ENCODE assay signal across 10 cellular contexts in genomic region chr5:132019857-132020555, GRCh38. TPM values are rescaled to one million over a fixed set of nuclear protein-coding genes. Genes with fewer than 3 reads are reported as not detected.
DNase-seq lines count a peak whose midpoint lies in the region; ATAC-seq and FAIRE-seq lines count a peak whose summit lies in the region.
"Had no signal": no experiment of that assay in that cellular context is flagged by ENCODE, and none has a peak within 500 bp of the region (broad histone marks: within the 10 kb centered on the region; RNA-seq: fewer than 3 reads in every experiment).

No MANE protein-coding gene starts in this region.

- H3K4me3 Mint-ChIP-seq in activated T-cell treated with anti-CD3 and anti-CD28 coated beads, Interleukin-2, amount 50 U/mL, for 72 hours, result peak overlapping the region; percentile 59 to 74

- ATAC-seq in GM19455 (IDR thresholded peaks at IDR 0.05; ENCODE audit: unreplicated experiment) (peak; percentile 98), HG03378 (IDR thresholded peaks at IDR 0.05; ENCODE audit: unreplicated experiment) (peak; percentile 99)
- ATAC-seq in activated T-cell treated with anti-CD3 and anti-CD28 coated beads, Interleukin-2, amount 50 U/mL, for 72 hours (replicated peaks in 1 of 2), result peak; percentile 94 to 95

- no peaks in the 10 kb centered on the region for H3K36me3 Mint-ChIP-seq in activated T-cell treated with anti-CD3 and anti-CD28 coated beads, Interleukin-2, amount 50 U/mL, for 72 hours (ENCODE audit: insufficient read depth in 2 of 2)

- DNase-seq in activated T-cell treated with anti-CD3 and anti-CD28 coated beads, Interleukin-2, amount 50 U/mL, for 72 hours, result peak; percentile 83 to 89
- peak in 2 of 3 experiments; percentile 44 to 49 for DNase-seq in stimulated activated CD4-positive, alpha-beta T cell treated with anti-CD3 and anti-CD28 coated beads, TNF-alpha, amount 100 ng/mL, for 4 hours (ENCODE audit: low read depth in 3 of 3)
- no peak for DNase-seq in SIG-M5 treated with dmso at 0.1 percent for 504 hours (lab: John Stamatoyannopoulos, UW; ENCODE audit: unreplicated experiment)
- no peak for DNase-seq in RKO (ENCODE audit: low spot score)
- DNase-seq in RCC 7860 (ENCODE audit: low spot score), result no peak
- no peak for DNase-seq in NCI-H526 (lab: John Stamatoyannopoulos, UW)

- H3K4me1 Mint-ChIP-seq in activated T-cell treated with anti-CD3 and anti-CD28 coated beads, Interleukin-2, amount 50 U/mL, for 72 hours (ENCODE audit: low read depth), result peaks cover 50% of the 10 kb centered on the region

- peak overlapping the region; percentile 90 for H3K27ac Mint-ChIP-seq in activated T-cell treated with anti-CD3 and anti-CD28 coated beads, Interleukin-2, amount 50 U/mL, for 72 hours

- peaks cover 49% of the 10 kb centered on the region for H3K27me3 Mint-ChIP-seq in activated T-cell treated with anti-CD3 and anti-CD28 coated beads, Interleukin-2, amount 50 U/mL, for 72 hours (ENCODE audit: low read depth)

- FAIRE-seq in RCC 7860 (lab: Jason Lieb, UNC), result no peak

- H3K9me3 Mint-ChIP-seq in activated T-cell treated with anti-CD3 and anti-CD28 coated beads, Interleukin-2, amount 50 U/mL, for 72 hours, result no peaks in the 10 kb centered on the region

RNA-seq across cellular contexts. Expression of gene ACSL6, which starts 8.5 kb away (rescaled TPM):
- total RNA-seq in activated T-cell treated with anti-CD3 and anti-CD28 coated beads, Interleukin-2, amount 50 U/mL, for 72 hours, result 1 to 10 TPM; 5.9 to 8.2 TPM
- total RNA-seq: LHCN-M2 had no signal

RNA-seq across cellular contexts. Expression of gene IL3, which starts 40.4 kb away (rescaled TPM):
- total RNA-seq in activated T-cell treated with anti-CD3 and anti-CD28 coated beads, Interleukin-2, amount 50 U/mL, for 72 hours, result 1 to 10 TPM; 6.2 to 8.9 TPM
- total RNA-seq: LHCN-M2, thoracic aorta had no signal

RNA-seq across cellular contexts. Expression of gene CSF2, which starts 53.6 kb away (rescaled TPM):
- 10 to 100 TPM; 31.1 to 50.7 TPM for total RNA-seq in activated T-cell treated with anti-CD3 and anti-CD28 coated beads, Interleukin-2, amount 50 U/mL, for 72 hours
- total RNA-seq: LHCN-M2, thoracic aorta had no signal

Comparison
In these comparisons a context has a peak if more than half of its experiments do, and no peak if none do; other contexts are left out.
1. DNase-seq: peak in activated T-cell treated with anti-CD3 and anti-CD28 coated beads, Interleukin-2, amount 50 U/mL, for 72 hours (2 of 2) and stimulated activated CD4-positive, alpha-beta T cell treated with anti-CD3 and anti-CD28 coated beads, TNF-alpha, amount 100 ng/mL, for 4 hours (2 of 3); none in SIG-M5 treated with dmso at 0.1 percent for 504 hours (single experiment), RKO (single experiment), RCC 7860 (single experiment) and NCI-H526 (0 of 2).
2. Peak in every context shown above with its lines, with median percentiles within 50 percentile points of each other: ATAC-seq.